ENCODE assay signal across 28 cellular contexts in the genomic region with DNA sequence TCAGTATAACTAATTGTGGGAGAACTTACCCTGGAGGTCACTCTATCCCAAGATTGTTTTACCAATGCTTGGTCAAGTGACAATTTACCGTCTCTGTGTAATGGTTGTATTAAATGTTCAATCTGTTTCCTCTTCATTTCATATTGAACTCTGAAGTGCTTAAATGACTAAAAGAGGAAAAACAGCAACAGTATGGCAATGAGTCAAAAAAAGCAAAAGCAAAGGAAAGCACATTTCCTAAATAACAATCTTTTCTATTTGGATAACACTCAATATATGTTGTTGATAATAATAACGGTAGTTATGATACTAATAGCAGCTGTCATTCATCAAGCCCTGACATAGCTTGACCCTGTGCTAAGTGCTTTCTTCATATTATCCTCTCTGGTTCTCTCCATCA.
"Had no signal": no experiment of that assay in that cellular context is flagged by ENCODE, and none has a peak within 500 bp of the region (broad histone marks: within the 10 kb centered on the region; RNA-seq: fewer than 3 reads in every experiment).

No MANE protein-coding gene starts in this region.

- DNase-seq: activated B cell treated with CpG ODN at 0.5 μM for 24 hours; activated CD4-positive, alpha-beta T cell treated with anti-CD3 and anti-CD28 coated beads for 48 hours; activated CD4-positive, alpha-beta T cell treated with anti-CD3 and anti-CD28 coated beads, Interleukin-2, amount 50 U/mL, for 1 hour; activated CD4-positive, alpha-beta T cell treated with anti-CD3 and anti-CD28 coated beads, Interleukin-2, amount 50 U/mL, for 48 hours; activated CD8-positive, alpha-beta memory T cell treated with anti-CD3 and anti-CD28 coated beads for 24 hours; activated CD8-positive, alpha-beta T cell treated with anti-CD3 and anti-CD28 coated beads for 36 hours; activated effector memory CD4-positive, alpha-beta T cell treated with Interleukin-2 at 50 U/mL for 16 hours; activated gamma-delta T cell treated with Interleukin-2 at 50 U/mL for 16 hours; activated naive CD4-positive, alpha-beta T cell treated with anti-CD3 and anti-CD28 coated beads, Interleukin-2, amount 50 U/mL, for 16 hours; activated naive CD4-positive, alpha-beta T cell treated with Interleukin-2 at 50 U/mL for 16 hours; activated T-cell treated with anti-CD3 and anti-CD28 coated beads, Interleukin-2, amount 50 U/mL, for 4 hours; amniotic stem cell; anterior cingulate cortex; brain microvascular endothelial cell; effector CD8-positive, alpha-beta T cell; foreskin keratinocyte; gastrocnemius medialis; glutamatergic neuron; heart left ventricle; T-helper 1 cell; T-helper 17 cell; T1000; WERI-Rb-1 had no signal

- H3K27me3 Mint-ChIP-seq: activated B cell treated with CpG ODN at 0.5 μM for 24 hours; activated naive CD8-positive, alpha-beta T cell; central memory CD8-positive, alpha-beta T cell; dendritic cell treated with granulocyte-macrophage colony-stimulating factor and Interleukin-4, amounts not matched to agents 40 ng/mL and 50 ng/mL, for 4 days had no signal

- H3K36me3 Mint-ChIP-seq: activated naive CD8-positive, alpha-beta T cell had no signal

- H3K27ac Mint-ChIP-seq: activated B cell treated with CpG ODN at 0.5 μM for 24 hours; activated CD8-positive, alpha-beta T cell treated with anti-CD3 and anti-CD28 coated beads for 36 hours; activated naive CD8-positive, alpha-beta T cell; activated T-helper 17 cell treated with anti-CD3 and anti-CD28 coated beads, Interleukin-2, amount 50 U/mL, for 72 hours; dendritic cell treated with granulocyte-macrophage colony-stimulating factor and Interleukin-4, amounts not matched to agents 40 ng/mL and 50 ng/mL, for 4 days; T-helper 17 cell; T-helper 2 cell treated with Interferon-gamma antibody and Interleukin-4, amounts not matched to agents 5 μg/mL and 100 μg/mL, for 36 hours had no signal

- H3K4me3 Mint-ChIP-seq: activated B cell treated with CpG ODN at 0.5 μM for 24 hours; activated CD8-positive, alpha-beta T cell treated with anti-CD3 and anti-CD28 coated beads for 36 hours; activated naive CD8-positive, alpha-beta T cell; activated T-cell treated with anti-CD3 and anti-CD28 coated beads, Interleukin-2, amount 50 U/mL, for 4 hours; activated T-helper 17 cell treated with anti-CD3 and anti-CD28 coated beads, Interleukin-2, amount 50 U/mL, for 72 hours; central memory CD8-positive, alpha-beta T cell; dendritic cell treated with granulocyte-macrophage colony-stimulating factor and Interleukin-4, amounts not matched to agents 40 ng/mL and 50 ng/mL, for 4 days; T-helper 17 cell; T-helper 2 cell treated with Interferon-gamma antibody and Interleukin-4, amounts not matched to agents 5 μg/mL and 100 μg/mL, for 36 hours had no signal

- H3K9me3 Mint-ChIP-seq: activated B cell treated with CpG ODN at 0.5 μM for 24 hours; activated CD8-positive, alpha-beta T cell treated with anti-CD3 and anti-CD28 coated beads for 36 hours; activated T-cell treated with anti-CD3 and anti-CD28 coated beads, Interleukin-2, amount 50 U/mL, for 4 hours; activated T-helper 17 cell treated with anti-CD3 and anti-CD28 coated beads, Interleukin-2, amount 50 U/mL, for 72 hours; central memory CD8-positive, alpha-beta T cell; dendritic cell treated with granulocyte-macrophage colony-stimulating factor and Interleukin-4, amounts not matched to agents 40 ng/mL and 50 ng/mL, for 4 days; T-helper 2 cell treated with Interferon-gamma antibody and Interleukin-4, amounts not matched to agents 5 μg/mL and 100 μg/mL, for 36 hours had no signal

- H3K4me1 Mint-ChIP-seq: activated B cell treated with CpG ODN at 0.5 μM for 24 hours; activated T-helper 17 cell treated with anti-CD3 and anti-CD28 coated beads, Interleukin-2, amount 50 U/mL, for 72 hours; central memory CD8-positive, alpha-beta T cell; T-helper 17 cell had no signal
